19 cellular contexts compared by ENCODE assay signal in the genomic region with DNA sequence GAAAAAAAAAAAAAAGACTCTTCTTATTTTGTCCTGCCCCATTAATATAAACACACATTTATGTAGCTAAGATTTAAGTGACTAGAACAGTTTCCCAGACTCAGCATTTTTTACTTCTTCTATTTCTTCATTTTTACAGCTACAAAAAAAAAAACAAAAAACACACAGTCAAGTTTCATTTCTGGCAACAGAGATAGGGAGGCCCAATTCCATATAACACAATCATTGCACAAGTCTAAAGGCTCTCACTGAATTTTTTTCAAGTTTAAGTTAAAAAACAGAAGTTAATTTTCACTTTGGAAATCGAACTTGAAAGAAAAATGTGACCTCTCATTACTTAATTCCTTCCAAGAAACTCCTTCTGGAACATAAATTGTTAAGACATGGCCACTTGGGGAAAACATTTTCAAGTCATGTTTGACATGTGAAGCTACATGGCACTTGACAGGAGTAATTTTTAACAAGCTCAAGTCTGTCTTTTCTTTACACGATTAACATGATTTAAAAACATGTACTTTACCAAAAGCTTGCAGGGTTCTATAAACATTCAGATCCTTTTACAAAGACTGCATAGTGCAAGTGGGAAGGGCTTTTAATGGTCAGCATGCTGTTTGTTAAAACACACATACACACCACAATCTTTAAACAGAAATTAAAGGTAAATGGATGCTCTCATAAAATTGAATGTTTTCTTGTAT.
DNase-seq lines count a peak whose midpoint lies in the region; ATAC-seq and TF ChIP-seq lines count a peak whose summit lies in the region.
"Had no signal": no experiment of that assay in that cellular context is flagged by ENCODE, and none has a peak within 500 bp of the region (broad histone marks: within the 10 kb centered on the region; RNA-seq: fewer than 3 reads in every experiment).

No MANE protein-coding gene starts in this region.

- H3K4me1 Mint-ChIP-seq in CD4-positive, alpha-beta memory T cell: no peaks in the 10 kb centered on the region
- H3K4me1 Mint-ChIP-seq: activated CD8-positive, alpha-beta memory T cell treated with anti-CD3 and anti-CD28 coated beads, Interleukin-2, amount 10 ng/mL, durations not matched to agents 7 days and 5 days had no signal

- no peak overlapping the region for H3K27ac Mint-ChIP-seq in CD4-positive, alpha-beta memory T cell
- H3K27ac Mint-ChIP-seq: activated CD8-positive, alpha-beta memory T cell treated with anti-CD3 and anti-CD28 coated beads, Interleukin-2, amount 10 ng/mL, durations not matched to agents 7 days and 5 days; CD4-positive, alpha-beta T cell; IgD-negative memory B cell had no signal

- no peak for TF ChIP-seq CTCF in WI38 (IDR thresholded peaks at IDR 0.05; ENCODE audit: low read depth, low read length)

- H3K4me3 Mint-ChIP-seq in CD4-positive, alpha-beta memory T cell: no peak overlapping the region
- H3K4me3 Mint-ChIP-seq: activated CD8-positive, alpha-beta memory T cell treated with anti-CD3 and anti-CD28 coated beads, Interleukin-2, amount 10 ng/mL, durations not matched to agents 7 days and 5 days; CD4-positive, alpha-beta T cell; IgD-negative memory B cell had no signal

- POLR2A ChIA-PET in CD4-positive, alpha-beta memory T cell (lab: Charles Lee; ENCODE audit: partially characterized antibody): no interaction called here

- H3K27ac ChIP-seq in CD4-positive, alpha-beta memory T cell (ENCODE audit: low read depth, low read length): no peak overlapping the region
- H3K27ac ChIP-seq: 22Rv1, thoracic aorta had no signal

- CTCF ChIA-PET in CD4-positive, alpha-beta memory T cell (lab: Charles Lee; ENCODE audit: partially characterized antibody): interaction anchor here (0.8 to 0.9 kb wide), 2 partner anchors 8 to 19 kb away, joined by 3 read pairs; no protein-coding TSS in a partner anchor

- no peaks in the 10 kb centered on the region for H3K4me1 ChIP-seq in CD4-positive, alpha-beta memory T cell (ENCODE audit: insufficient read depth, low read length)

- intact Hi-C loops in CD4-positive, alpha-beta memory T cell (cut with micrococcal nuclease): no loop called here

- no peaks in the 10 kb centered on the region for H3K9me3 Mint-ChIP-seq in CD4-positive, alpha-beta memory T cell
- H3K9me3 Mint-ChIP-seq: CD4-positive, alpha-beta T cell had no signal

- peaks cover 3 to 5% of the 10 kb centered on the region in 2 donors for H3K27me3 Mint-ChIP-seq in CD4-positive, alpha-beta memory T cell
- H3K27me3 Mint-ChIP-seq: CD4-positive, alpha-beta T cell had no signal

- H3K9me3 ChIP-seq in CD4-positive, alpha-beta memory T cell (ENCODE audit: control insufficient read depth in 1 of 2, low read length in 2 of 2): no peaks in the 10 kb centered on the region
- H3K9me3 ChIP-seq: thoracic aorta had no signal

- H3K4me3 ChIP-seq in WI38 (ENCODE audit: low read depth, low read length): peak overlapping the region; percentile 31
- H3K4me3 ChIP-seq in CD4-positive, alpha-beta memory T cell (ENCODE audit: low read length in 2 of 2): no peak overlapping the region
- H3K4me3 ChIP-seq: thoracic aorta had no signal

- H3K27me3 ChIP-seq in CD4-positive, alpha-beta memory T cell (ENCODE audit: insufficient read depth, low read length): no peaks in the 10 kb centered on the region

- H3K36me3 ChIP-seq in CD4-positive, alpha-beta memory T cell (ENCODE audit: insufficient read depth, low read length): no peaks in the 10 kb centered on the region
- H3K36me3 ChIP-seq: thoracic aorta had no signal

- no peaks in the 10 kb centered on the region for H3K36me3 Mint-ChIP-seq in CD4-positive, alpha-beta memory T cell
- H3K36me3 Mint-ChIP-seq: activated CD8-positive, alpha-beta memory T cell treated with anti-CD3 and anti-CD28 coated beads, Interleukin-2, amount 10 ng/mL, durations not matched to agents 7 days and 5 days; IgD-negative memory B cell had no signal

- DNase-seq in SIG-M5 treated with dmso at 0.1 percent for 504 hours (lab: John Stamatoyannopoulos, UW; ENCODE audit: unreplicated experiment) (peak; percentile 87), SIG-M5 (lab: John Stamatoyannopoulos, UW) (no peak), left lobe of liver (ENCODE audit: low spot score) (no peak), germinal center (ENCODE audit: low spot score) (no peak), NCI-H226 (no peak)
- no peak for DNase-seq in CD4-positive, alpha-beta memory T cell
- DNase-seq in stimulated activated CD4-positive, alpha-beta T cell treated with anti-CD3 and anti-CD28 coated beads, Interleukin-4, amount 100 ng/mL, for 24 hours: no peak
- DNase-seq: activated CD8-positive, alpha-beta memory T cell treated with anti-CD3 and anti-CD28 coated beads, Interleukin-2, amount 10 ng/mL, durations not matched to agents 7 days and 5 days; activated gamma-delta T cell treated with Interleukin-2 at 50 U/mL for 16 hours; CD4-positive, alpha-beta T cell; mesendoderm; NCI-H2171; NCI-H82; T-helper 2 cell had no signal

- peak; percentile 57 for ATAC-seq in left lobe of liver
- ATAC-seq: activated CD4-positive, CD25-positive, alpha-beta regulatory T cell treated with anti-CD3 and anti-CD28 coated beads, Interleukin-2, amount 50 U/mL, for 24 hours; activated CD8-positive, alpha-beta memory T cell treated with anti-CD3 and anti-CD28 coated beads, Interleukin-2, amount 10 ng/mL, durations not matched to agents 7 days and 5 days had no signal
